ENCODE assay signal across 25 cellular contexts in genomic region chr5:133792683-133793082, GRCh38.
"Had no signal": no experiment of that assay in that cellular context is flagged by ENCODE, and none has a peak within 500 bp of the region (broad histone marks: within the 10 kb centered on the region; RNA-seq: fewer than 3 reads in every experiment).

No MANE protein-coding gene starts in this region.

- DNase-seq: activated B cell treated with CpG ODN at 0.5 μM for 24 hours; activated CD4-positive, alpha-beta memory T cell treated with anti-CD3 and anti-CD28 coated beads for 36 hours; activated CD4-positive, alpha-beta T cell treated with anti-CD3 and anti-CD28 coated beads for 48 hours; activated CD4-positive, alpha-beta T cell treated with anti-CD3 and anti-CD28 coated beads, Interleukin-2, amount 50 U/mL, for 1 hour; activated CD8-positive, alpha-beta memory T cell treated with anti-CD3 and anti-CD28 coated beads, Interleukin-2, amount 10 ng/mL, durations not matched to agents 7 days and 5 days; activated CD8-positive, alpha-beta memory T cell treated with anti-CD3 and anti-CD28 coated beads, Interleukin-2, amount 50 U/mL, for 4 hours; activated CD8-positive, alpha-beta T cell treated with anti-CD3 and anti-CD28 coated beads, Interleukin-2, amount 10 ng/mL, durations not matched to agents 7 days and 5 days; activated effector memory CD4-positive, alpha-beta T cell treated with anti-CD3 and anti-CD28 coated beads, Interleukin-2, amount 50 U/mL, for 16 hours; activated naive CD4-positive, alpha-beta T cell treated with anti-CD3 and anti-CD28 coated beads for 36 hours; activated naive CD8-positive, alpha-beta T cell treated with anti-CD3 and anti-CD28 coated beads for 36 hours; activated T-cell treated with anti-CD3 and anti-CD28 coated beads, Interleukin-2, amount 50 U/mL, for 1 hour; activated T-cell treated with anti-CD3 and anti-CD28 coated beads, Interleukin-2, amount 50 U/mL, for 48 hours; central memory CD4-positive, alpha-beta T cell; cerebellar nuclear complex; colonic mucosa; dorsolateral prefrontal cortex; effector memory CD4-positive, alpha-beta T cell; foreskin fibroblast; T-helper 2 cell; WERI-Rb-1 had no signal

- H3K9me3 ChIP-seq: ascending aorta, breast epithelium, colonic mucosa had no signal

- H3K36me3 ChIP-seq: ascending aorta, breast epithelium, cardiac muscle cell, colonic mucosa, WERI-Rb-1 had no signal

- H3K27ac ChIP-seq: ascending aorta, breast epithelium, cardiac muscle cell, colonic mucosa, dorsolateral prefrontal cortex, WERI-Rb-1 had no signal

- H3K27me3 ChIP-seq: ascending aorta, breast epithelium, colonic mucosa, dorsolateral prefrontal cortex had no signal

- H3K4me3 ChIP-seq: ascending aorta, breast epithelium, cardiac muscle cell, colonic mucosa, dorsolateral prefrontal cortex had no signal

- H3K4me1 ChIP-seq: breast epithelium, colonic mucosa had no signal

- ATAC-seq: activated CD4-positive, CD25-positive, alpha-beta regulatory T cell treated with anti-CD3 and anti-CD28 coated beads, Interleukin-2, amount 50 U/mL, for 24 hours; activated CD8-positive, alpha-beta memory T cell treated with anti-CD3 and anti-CD28 coated beads, Interleukin-2, amount 10 ng/mL, durations not matched to agents 7 days and 5 days; activated CD8-positive, alpha-beta T cell treated with anti-CD3 and anti-CD28 coated beads, Interleukin-2, amount 10 ng/mL, durations not matched to agents 7 days and 5 days; esophagus mucosa had no signal
